ENCODE assay signal across 1 cellular context in genomic region chr7:100897772-100898454, GRCh38.
TF ChIP-seq lines count a peak whose summit lies in the region.

No MANE protein-coding gene starts in this region.

TF ChIP-seq in K562, 482 proteins besides CTCF, POLR2A, EP300 and RAD21 (continued from another document and continues in another):
- TF ChIP-seq, protein P1, sequence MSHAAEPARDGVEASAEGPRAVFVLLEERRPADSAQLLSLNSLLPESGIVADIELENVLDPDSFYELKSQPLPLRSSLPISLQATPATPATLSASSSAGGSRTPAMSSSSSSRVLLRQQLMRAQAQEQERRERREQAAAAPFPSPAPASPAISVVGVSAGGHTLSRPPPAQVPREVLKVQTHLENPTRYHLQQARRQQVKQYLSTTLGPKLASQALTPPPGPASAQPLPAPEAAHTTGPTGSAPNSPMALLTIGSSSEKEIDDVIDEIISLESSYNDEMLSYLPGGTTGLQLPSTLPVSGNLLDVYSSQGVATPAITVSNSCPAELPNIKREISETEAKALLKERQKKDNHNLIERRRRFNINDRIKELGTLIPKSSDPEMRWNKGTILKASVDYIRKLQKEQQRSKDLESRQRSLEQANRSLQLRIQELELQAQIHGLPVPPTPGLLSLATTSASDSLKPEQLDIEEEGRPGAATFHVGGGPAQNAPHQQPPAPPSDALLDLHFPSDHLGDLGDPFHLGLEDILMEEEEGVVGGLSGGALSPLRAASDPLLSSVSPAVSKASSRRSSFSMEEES (CRISPR knock-in tag; IDR thresholded peaks at IDR 0.05) = no peak
- TF ChIP-seq PTRF (tag; IDR thresholded peaks at IDR 0.05) (no peak), ZNF583 (CRISPR knock-in tag; IDR thresholded peaks at IDR 0.05) (no peak), ZNF707 (CRISPR knock-in tag; conservative IDR thresholded peaks at IDR 0.05) (no peak), ZBTB7A (IDR thresholded peaks at IDR 0.05; ENCODE audit: borderline replicate concordance, control insufficient read depth, low read depth, low read length) (no peak), ELF1 (tag; IDR thresholded peaks at IDR 0.05) (no peak), ZBTB9 (CRISPR knock-in tag; IDR thresholded peaks at IDR 0.05) (no peak), DMBX1 (CRISPR knock-in tag; IDR thresholded peaks at IDR 0.05; ENCODE audit: borderline replicate concordance) (no peak), VEZF1 (CRISPR knock-in tag; IDR thresholded peaks at IDR 0.05) (no peak), PPARD (CRISPR knock-in tag; IDR thresholded peaks at IDR 0.05) (no peak), PHTF2 (CRISPR knock-in tag; IDR thresholded peaks at IDR 0.05) (no peak), E2F5 (CRISPR knock-in tag; IDR thresholded peaks at IDR 0.05) (no peak), PCBP2 (IDR thresholded peaks at IDR 0.05; ENCODE audit: low read depth, low read length, poor library complexity, severe bottlenecking) (no peak), DEAF1 (CRISPR knock-in tag; IDR thresholded peaks at IDR 0.05) (no peak), PREB (CRISPR knock-in tag; IDR thresholded peaks at IDR 0.05) (peak; percentile 7; the same call in 1 of the 2 replicates), CREM (IDR thresholded peaks at IDR 0.05; ENCODE audit: low read depth) (peak; percentile 64; the same call in 1 of the 2 replicates), CHD2 (IDR thresholded peaks at IDR 0.05; ENCODE audit: low read depth, low read length) (no peak), ZNF140 (CRISPR knock-in tag; IDR thresholded peaks at IDR 0.05) (no peak), JUND (IDR thresholded peaks at IDR 0.05; ENCODE audit: borderline replicate concordance, low read depth, low read length) (no peak), JUND (tag; IDR thresholded peaks at IDR 0.05; ENCODE audit: borderline replicate concordance, low read depth, low read length) (no peak), ZNF407 (IDR thresholded peaks at IDR 0.05; ENCODE audit: low read depth) (no peak), KDM5B (IDR thresholded peaks at IDR 0.05; ENCODE audit: insufficient replicate concordance, low read depth, low read length) (no peak), HDAC6 (IDR thresholded peaks at IDR 0.05; ENCODE audit: low read depth, low read length) (no peak), EWSR1 (IDR thresholded peaks at IDR 0.05; ENCODE audit: borderline replicate concordance, low read depth, partially characterized antibody) (no peak), ATF7 (IDR thresholded peaks at IDR 0.05) (no peak; the same call in 1 of the 2 replicates), GATAD2A (IDR thresholded peaks at IDR 0.05) (no peak), ZNF274 (IDR thresholded peaks at IDR 0.05; ENCODE audit: borderline replicate concordance, low read depth, low read length) (peak; percentile 63; the same call in 1 of the 2 replicates), ZNF41 (CRISPR knock-in tag; conservative IDR thresholded peaks at IDR 0.05) (no peak)
- TF ChIP-seq, protein P2, sequence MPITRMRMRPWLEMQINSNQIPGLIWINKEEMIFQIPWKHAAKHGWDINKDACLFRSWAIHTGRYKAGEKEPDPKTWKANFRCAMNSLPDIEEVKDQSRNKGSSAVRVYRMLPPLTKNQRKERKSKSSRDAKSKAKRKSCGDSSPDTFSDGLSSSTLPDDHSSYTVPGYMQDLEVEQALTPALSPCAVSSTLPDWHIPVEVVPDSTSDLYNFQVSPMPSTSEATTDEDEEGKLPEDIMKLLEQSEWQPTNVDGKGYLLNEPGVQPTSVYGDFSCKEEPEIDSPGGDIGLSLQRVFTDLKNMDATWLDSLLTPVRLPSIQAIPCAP (CRISPR knock-in tag; IDR thresholded peaks at IDR 0.05; ENCODE audit: borderline replicate concordance) = no peak
- TF ChIP-seq, protein P3, sequence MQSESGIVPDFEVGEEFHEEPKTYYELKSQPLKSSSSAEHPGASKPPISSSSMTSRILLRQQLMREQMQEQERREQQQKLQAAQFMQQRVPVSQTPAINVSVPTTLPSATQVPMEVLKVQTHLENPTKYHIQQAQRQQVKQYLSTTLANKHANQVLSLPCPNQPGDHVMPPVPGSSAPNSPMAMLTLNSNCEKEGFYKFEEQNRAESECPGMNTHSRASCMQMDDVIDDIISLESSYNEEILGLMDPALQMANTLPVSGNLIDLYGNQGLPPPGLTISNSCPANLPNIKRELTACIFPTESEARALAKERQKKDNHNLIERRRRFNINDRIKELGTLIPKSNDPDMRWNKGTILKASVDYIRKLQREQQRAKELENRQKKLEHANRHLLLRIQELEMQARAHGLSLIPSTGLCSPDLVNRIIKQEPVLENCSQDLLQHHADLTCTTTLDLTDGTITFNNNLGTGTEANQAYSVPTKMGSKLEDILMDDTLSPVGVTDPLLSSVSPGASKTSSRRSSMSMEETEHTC (IDR thresholded peaks at IDR 0.05) = 0 out of 2 replicates have a peak, but pooled peaks have one; percentile 23
- TF ChIP-seq, protein P4, sequence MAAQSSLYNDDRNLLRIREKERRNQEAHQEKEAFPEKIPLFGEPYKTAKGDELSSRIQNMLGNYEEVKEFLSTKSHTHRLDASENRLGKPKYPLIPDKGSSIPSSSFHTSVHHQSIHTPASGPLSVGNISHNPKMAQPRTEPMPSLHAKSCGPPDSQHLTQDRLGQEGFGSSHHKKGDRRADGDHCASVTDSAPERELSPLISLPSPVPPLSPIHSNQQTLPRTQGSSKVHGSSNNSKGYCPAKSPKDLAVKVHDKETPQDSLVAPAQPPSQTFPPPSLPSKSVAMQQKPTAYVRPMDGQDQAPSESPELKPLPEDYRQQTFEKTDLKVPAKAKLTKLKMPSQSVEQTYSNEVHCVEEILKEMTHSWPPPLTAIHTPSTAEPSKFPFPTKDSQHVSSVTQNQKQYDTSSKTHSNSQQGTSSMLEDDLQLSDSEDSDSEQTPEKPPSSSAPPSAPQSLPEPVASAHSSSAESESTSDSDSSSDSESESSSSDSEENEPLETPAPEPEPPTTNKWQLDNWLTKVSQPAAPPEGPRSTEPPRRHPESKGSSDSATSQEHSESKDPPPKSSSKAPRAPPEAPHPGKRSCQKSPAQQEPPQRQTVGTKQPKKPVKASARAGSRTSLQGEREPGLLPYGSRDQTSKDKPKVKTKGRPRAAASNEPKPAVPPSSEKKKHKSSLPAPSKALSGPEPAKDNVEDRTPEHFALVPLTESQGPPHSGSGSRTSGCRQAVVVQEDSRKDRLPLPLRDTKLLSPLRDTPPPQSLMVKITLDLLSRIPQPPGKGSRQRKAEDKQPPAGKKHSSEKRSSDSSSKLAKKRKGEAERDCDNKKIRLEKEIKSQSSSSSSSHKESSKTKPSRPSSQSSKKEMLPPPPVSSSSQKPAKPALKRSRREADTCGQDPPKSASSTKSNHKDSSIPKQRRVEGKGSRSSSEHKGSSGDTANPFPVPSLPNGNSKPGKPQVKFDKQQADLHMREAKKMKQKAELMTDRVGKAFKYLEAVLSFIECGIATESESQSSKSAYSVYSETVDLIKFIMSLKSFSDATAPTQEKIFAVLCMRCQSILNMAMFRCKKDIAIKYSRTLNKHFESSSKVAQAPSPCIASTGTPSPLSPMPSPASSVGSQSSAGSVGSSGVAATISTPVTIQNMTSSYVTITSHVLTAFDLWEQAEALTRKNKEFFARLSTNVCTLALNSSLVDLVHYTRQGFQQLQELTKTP (IDR thresholded peaks at IDR 0.05; ENCODE audit: low read depth in 1 of 2, partially characterized antibody in 2 of 2) = no peak
